1 cellular context compared by ENCODE assay signal in the genomic region with DNA sequence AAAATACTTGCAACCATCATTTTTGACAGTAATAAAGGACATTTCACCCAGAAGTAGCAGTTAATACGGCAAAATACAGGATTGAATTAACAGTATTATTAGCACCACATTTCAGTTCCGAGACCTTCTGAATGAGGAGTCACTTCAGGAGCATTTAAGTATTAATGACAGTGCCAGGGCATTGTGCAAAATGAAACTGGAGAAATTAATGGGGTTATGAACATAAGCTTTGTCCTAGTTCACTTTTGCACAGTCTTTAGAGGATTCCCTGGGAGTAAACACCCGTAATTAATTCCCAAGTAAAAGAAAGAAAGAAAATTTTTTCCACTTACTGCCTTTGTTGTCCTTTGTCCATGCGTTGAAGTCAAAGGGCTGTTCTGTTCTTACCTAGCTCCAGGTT.
TF ChIP-seq lines count a peak whose summit lies in the region.

No MANE protein-coding gene starts in this region.

TF ChIP-seq in Ishikawa, 13 proteins besides CTCF, POLR2A, EP300 and RAD21:
- TF ChIP-seq CEBPB (IDR thresholded peaks at IDR 0.05) (no peak), EGR1 (IDR thresholded peaks at IDR 0.05) (no peak), CREB1 (IDR thresholded peaks at IDR 0.05; ENCODE audit: low read depth) (no peak), YY1 (IDR thresholded peaks at IDR 0.05; ENCODE audit: low read depth) (no peak), NFIC (IDR thresholded peaks at IDR 0.05) (no peak), TEAD4 (IDR thresholded peaks at IDR 0.05) (0 out of 2 replicates have a peak, but pooled peaks have one; percentile 23), ZBTB7A (IDR thresholded peaks at IDR 0.05; ENCODE audit: low read depth) (no peak), TAF1 (IDR thresholded peaks at IDR 0.05; ENCODE audit: low read depth) (no peak), FOXM1 (IDR thresholded peaks at IDR 0.05; ENCODE audit: borderline replicate concordance, low read depth) (0 out of 2 replicates have a peak, but pooled peaks have one; percentile 29), TCF12 (IDR thresholded peaks at IDR 0.05; ENCODE audit: low read depth) (no peak)
